In the genomic region with DNA sequence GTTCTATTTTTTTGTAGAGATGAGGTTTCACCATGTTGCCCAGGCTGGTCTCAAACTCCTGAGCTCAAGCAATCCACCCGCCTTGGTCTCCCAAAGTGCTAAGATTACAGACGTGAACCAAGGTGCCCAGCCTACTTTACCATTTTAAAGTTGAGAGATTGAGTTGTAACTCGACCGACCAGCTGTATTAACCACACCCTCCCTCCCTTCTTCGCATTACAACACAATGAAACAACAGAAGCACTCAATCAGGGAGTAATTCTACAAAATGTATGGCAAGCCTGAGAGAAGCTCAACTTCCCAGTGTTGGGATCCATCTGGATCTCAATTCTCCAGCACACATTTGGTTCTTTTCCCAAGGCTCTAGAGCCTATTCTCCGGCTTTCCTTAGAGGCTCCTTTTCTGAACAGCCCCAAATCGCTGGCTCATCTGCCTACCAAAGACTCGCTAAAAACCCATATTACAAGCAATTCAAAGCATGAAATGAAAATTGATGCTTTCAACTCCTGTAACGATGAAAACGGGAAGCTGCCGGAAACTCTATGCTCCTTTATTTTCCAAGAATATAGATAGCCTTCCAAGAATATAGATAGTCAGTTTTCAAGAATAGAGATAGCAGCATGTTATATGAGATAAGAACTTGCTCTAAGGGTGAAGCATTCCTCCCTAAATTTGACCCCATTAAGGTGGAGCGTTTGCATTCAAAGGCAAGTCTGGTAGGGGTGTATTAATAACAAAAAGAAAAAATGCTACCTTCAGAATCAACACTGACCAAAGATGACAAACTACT, we compare ENCODE assay signal across 1 cellular context.
TF ChIP-seq lines count a peak whose summit lies in the region.

No MANE protein-coding gene starts in this region.

TF ChIP-seq in K562, 482 proteins besides CTCF, POLR2A, EP300 and RAD21 (continued from another document and continues in another):
- TF ChIP-seq, protein P1, sequence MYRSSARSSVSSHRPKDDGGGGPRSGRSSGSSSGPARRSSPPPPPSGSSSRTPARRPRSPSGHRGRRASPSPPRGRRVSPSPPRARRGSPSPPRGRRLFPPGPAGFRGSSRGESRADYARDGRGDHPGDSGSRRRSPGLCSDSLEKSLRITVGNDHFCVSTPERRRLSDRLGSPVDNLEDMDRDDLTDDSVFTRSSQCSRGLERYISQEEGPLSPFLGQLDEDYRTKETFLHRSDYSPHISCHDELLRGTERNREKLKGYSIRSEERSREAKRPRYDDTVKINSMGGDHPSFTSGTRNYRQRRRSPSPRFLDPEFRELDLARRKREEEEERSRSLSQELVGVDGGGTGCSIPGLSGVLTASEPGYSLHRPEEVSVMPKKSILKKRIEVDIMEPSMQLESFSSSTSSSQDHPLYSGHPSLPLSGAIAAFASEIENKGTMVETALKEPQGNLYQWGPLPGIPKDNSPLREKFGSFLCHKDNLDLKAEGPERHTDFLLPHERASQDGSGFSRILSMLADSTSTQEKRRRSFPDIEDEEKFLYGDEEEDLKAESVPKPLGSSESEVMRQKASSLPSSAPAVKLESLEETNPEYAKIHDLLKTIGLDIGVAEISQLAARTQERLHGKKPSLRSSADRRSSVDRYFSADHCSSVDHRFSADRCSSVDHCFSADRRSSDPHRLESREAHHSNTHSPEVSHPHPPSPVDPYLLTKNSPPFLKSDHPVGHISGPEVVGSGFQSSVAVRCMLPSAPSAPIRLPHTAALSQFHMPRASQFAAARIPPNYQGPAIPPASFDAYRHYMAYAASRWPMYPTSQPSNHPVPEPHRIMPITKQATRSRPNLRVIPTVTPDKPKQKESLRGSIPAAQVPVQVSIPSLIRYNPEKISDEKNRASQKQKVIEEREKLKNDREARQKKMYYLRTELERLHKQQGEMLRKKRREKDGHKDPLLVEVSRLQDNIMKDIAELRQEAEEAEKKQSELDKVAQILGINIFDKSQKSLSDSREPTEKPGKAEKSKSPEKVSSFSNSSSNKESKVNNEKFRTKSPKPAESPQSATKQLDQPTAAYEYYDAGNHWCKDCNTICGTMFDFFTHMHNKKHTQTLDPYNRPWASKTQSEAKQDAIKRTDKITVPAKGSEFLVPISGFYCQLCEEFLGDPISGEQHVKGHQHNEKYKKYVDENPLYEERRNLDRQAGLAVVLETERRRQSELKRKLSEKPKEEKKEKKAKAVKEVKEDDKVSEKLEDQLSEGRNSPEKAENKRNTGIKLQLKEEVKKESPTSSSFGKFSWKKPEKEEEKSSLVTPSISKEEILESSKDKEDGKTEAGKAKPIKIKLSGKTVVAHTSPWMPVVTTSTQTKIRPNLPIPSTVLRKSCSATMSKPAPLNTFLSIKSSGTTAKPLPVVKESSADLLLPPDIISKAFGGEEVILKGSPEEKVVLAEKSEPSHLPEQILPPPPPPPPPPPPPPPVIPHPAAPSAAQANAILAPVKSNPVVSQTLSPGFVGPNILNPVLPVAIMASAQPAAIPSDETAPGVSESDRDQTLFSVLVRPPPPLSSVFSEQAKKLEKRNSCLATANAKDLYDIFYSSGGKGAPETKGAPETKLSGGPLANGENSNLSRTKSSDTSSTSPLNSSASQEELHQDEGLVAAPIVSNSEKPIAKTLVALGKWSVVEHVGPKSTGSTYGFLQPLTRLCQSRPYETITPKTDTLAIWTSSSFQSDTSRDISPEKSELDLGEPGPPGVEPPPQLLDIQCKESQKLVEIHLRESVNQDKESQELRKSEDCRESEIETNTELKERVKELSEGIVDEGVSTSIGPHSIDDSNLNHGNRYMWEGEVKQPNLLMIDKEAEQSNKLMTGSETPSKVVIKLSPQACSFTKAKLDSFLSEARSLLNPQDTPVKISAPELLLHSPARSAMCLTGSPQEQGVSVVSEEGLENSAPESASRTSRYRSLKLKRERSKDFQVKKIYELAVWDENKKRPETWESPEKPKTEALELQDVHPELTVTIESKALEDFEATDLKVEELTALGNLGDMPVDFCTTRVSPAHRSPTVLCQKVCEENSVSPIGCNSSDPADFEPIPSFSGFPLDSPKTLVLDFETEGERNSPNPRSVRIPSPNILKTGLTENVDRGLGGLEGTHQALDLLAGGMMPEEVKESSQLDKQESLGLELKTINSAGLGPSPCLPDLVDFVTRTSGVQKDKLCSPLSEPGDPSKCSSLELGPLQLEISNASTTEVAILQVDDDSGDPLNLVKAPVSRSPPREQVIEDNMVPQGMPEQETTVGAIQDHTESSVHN (IDR thresholded peaks at IDR 0.05; ENCODE audit: borderline replicate concordance in 1 of 2, low read depth in 1 of 2) = no peak
- TF ChIP-seq LEF1 (IDR thresholded peaks at IDR 0.05) = no peak
- TF ChIP-seq CREBBP (IDR thresholded peaks at IDR 0.05; ENCODE audit: low read depth, low read length) = no peak
- no peak for TF ChIP-seq RBM14 (IDR thresholded peaks at IDR 0.05; ENCODE audit: borderline replicate concordance, insufficient read depth, low read depth, low read length)
- peak; percentile 82 for TF ChIP-seq SMARCE1 (IDR thresholded peaks at IDR 0.05)
- TF ChIP-seq HDGF (IDR thresholded peaks at IDR 0.05) = no peak
- peak; percentile 46 for TF ChIP-seq TCF3 (CRISPR knock-in tag; IDR thresholded peaks at IDR 0.05)
- peak; percentile 27; the same call in 1 of the 2 replicates for TF ChIP-seq C11orf30 (IDR thresholded peaks at IDR 0.05; ENCODE audit: low read depth)
- TF ChIP-seq CBFA2T3 (IDR thresholded peaks at IDR 0.05) = peak; percentile 72
- TF ChIP-seq, protein P2, sequence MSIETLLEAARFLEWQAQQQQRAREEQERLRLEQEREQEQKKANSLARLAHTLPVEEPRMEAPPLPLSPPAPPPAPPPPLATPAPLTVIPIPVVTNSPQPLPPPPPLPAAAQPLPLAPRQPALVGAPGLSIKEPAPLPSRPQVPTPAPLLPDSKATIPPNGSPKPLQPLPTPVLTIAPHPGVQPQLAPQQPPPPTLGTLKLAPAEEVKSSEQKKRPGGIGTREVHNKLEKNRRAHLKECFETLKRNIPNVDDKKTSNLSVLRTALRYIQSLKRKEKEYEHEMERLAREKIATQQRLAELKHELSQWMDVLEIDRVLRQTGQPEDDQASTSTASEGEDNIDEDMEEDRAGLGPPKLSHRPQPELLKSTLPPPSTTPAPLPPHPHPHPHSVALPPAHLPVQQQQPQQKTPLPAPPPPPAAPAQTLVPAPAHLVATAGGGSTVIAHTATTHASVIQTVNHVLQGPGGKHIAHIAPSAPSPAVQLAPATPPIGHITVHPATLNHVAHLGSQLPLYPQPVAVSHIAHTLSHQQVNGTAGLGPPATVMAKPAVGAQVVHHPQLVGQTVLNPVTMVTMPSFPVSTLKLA (conservative IDR thresholded peaks at IDR 0.05) = 0 out of 4 replicates have a peak, but pooled peaks of 1 of the 2 experiments have one; percentile 28
- no peak for TF ChIP-seq BRCA1 (IDR thresholded peaks at IDR 0.05)
- TF ChIP-seq BRCA1 (CRISPR knock-in tag; IDR thresholded peaks at IDR 0.05) = no peak
- TF ChIP-seq FOXM1 (IDR thresholded peaks at IDR 0.05; ENCODE audit: low read depth) = peak; percentile 55; the same call in 1 of the 2 replicates
- TF ChIP-seq FOXM1 (CRISPR knock-in tag; IDR thresholded peaks at IDR 0.05; ENCODE audit: low read depth) = no peak
- TF ChIP-seq, protein P3, sequence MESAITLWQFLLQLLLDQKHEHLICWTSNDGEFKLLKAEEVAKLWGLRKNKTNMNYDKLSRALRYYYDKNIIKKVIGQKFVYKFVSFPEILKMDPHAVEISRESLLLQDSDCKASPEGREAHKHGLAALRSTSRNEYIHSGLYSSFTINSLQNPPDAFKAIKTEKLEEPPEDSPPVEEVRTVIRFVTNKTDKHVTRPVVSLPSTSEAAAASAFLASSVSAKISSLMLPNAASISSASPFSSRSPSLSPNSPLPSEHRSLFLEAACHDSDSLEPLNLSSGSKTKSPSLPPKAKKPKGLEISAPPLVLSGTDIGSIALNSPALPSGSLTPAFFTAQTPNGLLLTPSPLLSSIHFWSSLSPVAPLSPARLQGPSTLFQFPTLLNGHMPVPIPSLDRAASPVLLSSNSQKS (CRISPR knock-in tag; IDR thresholded peaks at IDR 0.05) = no peak
- no peak for TF ChIP-seq PHB (CRISPR knock-in tag; IDR thresholded peaks at IDR 0.05)
- TF ChIP-seq JUND (IDR thresholded peaks at IDR 0.05; ENCODE audit: borderline replicate concordance, low read depth, low read length) = peak; percentile 28; the same call in 1 of the 2 replicates
- TF ChIP-seq JUND (tag; IDR thresholded peaks at IDR 0.05; ENCODE audit: borderline replicate concordance, low read depth, low read length) = no peak; the same call in 2 of the 3 replicates
- peak; percentile 65; the same call in 1 of the 2 replicates for TF ChIP-seq NCOA1 (IDR thresholded peaks at IDR 0.05; ENCODE audit: low read depth)
- TF ChIP-seq ATF1 (CRISPR knock-in tag; IDR thresholded peaks at IDR 0.05) = no peak
- peak; percentile 34; the same call in 1 of the 2 replicates for TF ChIP-seq ATF1 (tag; IDR thresholded peaks at IDR 0.05)
- TF ChIP-seq TAF9B (IDR thresholded peaks at IDR 0.05; ENCODE audit: partially characterized antibody) = peak; percentile 22
- TF ChIP-seq SNIP1 (IDR thresholded peaks at IDR 0.05; ENCODE audit: low read depth) = no peak
- peak; percentile 51; the same call in 1 of the 2 replicates for TF ChIP-seq HDAC2 (IDR thresholded peaks at IDR 0.05)
- TF ChIP-seq MEIS2 (IDR thresholded peaks at IDR 0.05; ENCODE audit: partially characterized antibody) = peak; percentile 48
- TF ChIP-seq, protein P4, sequence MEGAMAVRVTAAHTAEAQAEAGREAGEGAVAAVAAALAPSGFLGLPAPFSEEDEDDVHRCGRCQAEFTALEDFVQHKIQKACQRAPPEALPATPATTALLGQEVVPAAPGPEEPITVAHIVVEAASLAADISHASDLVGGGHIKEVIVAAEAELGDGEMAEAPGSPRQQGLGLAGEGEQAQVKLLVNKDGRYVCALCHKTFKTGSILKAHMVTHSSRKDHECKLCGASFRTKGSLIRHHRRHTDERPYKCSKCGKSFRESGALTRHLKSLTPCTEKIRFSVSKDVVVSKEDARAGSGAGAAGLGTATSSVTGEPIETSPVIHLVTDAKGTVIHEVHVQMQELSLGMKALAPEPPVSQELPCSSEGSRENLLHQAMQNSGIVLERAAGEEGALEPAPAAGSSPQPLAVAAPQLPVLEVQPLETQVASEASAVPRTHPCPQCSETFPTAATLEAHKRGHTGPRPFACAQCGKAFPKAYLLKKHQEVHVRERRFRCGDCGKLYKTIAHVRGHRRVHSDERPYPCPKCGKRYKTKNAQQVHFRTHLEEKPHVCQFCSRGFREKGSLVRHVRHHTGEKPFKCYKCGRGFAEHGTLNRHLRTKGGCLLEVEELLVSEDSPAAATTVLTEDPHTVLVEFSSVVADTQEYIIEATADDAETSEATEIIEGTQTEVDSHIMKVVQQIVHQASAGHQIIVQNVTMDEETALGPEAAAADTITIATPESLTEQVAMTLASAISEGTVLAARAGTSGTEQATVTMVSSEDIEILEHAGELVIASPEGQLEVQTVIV (CRISPR knock-in tag; IDR thresholded peaks at IDR 0.05; ENCODE audit: borderline replicate concordance) = 0 out of 2 replicates have a peak, but pooled peaks have one; percentile 32
- TF ChIP-seq, protein P5, sequence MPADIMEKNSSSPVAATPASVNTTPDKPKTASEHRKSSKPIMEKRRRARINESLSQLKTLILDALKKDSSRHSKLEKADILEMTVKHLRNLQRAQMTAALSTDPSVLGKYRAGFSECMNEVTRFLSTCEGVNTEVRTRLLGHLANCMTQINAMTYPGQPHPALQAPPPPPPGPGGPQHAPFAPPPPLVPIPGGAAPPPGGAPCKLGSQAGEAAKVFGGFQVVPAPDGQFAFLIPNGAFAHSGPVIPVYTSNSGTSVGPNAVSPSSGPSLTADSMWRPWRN (IDR thresholded peaks at IDR 0.05; ENCODE audit: low read depth) = no peak
- TF ChIP-seq TEAD4 (IDR thresholded peaks at IDR 0.05; ENCODE audit: low read length) = peak; percentile 58; the same call in 1 of the 2 replicates
- TF ChIP-seq TEAD4 (CRISPR knock-in tag; IDR thresholded peaks at IDR 0.05; ENCODE audit: borderline replicate concordance) = no peak
- no peak for TF ChIP-seq THRAP3 (IDR thresholded peaks at IDR 0.05; ENCODE audit: borderline replicate concordance)
- TF ChIP-seq RBBP5 (IDR thresholded peaks at IDR 0.05; ENCODE audit: borderline replicate concordance, insufficient read depth, low read length, poor library complexity, severe bottlenecking) = peak; percentile 55
- peak; percentile 65; the same call in 1 of the 2 replicates for TF ChIP-seq SMARCC2 (IDR thresholded peaks at IDR 0.05; ENCODE audit: low read depth)
- TF ChIP-seq SOX6 (IDR thresholded peaks at IDR 0.05) = peak; percentile 85
- TF ChIP-seq GATA2 (CRISPR knock-in tag; IDR thresholded peaks at IDR 0.05) = 0 out of 2 replicates have a peak, but pooled peaks have one; percentile 32
- TF ChIP-seq TRIM24 (IDR thresholded peaks at IDR 0.05) = 0 out of 4 replicates have a peak, but pooled peaks of 1 of the 2 experiments have one; percentile 48
- peak; percentile 54 for TF ChIP-seq HDAC3 (IDR thresholded peaks at IDR 0.05; ENCODE audit: borderline replicate concordance, partially characterized antibody)
- TF ChIP-seq MTA1 (IDR thresholded peaks at IDR 0.05; ENCODE audit: borderline replicate concordance) = peak; percentile 49; the same call in 1 of the 2 replicates
- no peak for TF ChIP-seq LCOR (CRISPR knock-in tag; IDR thresholded peaks at IDR 0.05)
- TF ChIP-seq, protein P6, sequence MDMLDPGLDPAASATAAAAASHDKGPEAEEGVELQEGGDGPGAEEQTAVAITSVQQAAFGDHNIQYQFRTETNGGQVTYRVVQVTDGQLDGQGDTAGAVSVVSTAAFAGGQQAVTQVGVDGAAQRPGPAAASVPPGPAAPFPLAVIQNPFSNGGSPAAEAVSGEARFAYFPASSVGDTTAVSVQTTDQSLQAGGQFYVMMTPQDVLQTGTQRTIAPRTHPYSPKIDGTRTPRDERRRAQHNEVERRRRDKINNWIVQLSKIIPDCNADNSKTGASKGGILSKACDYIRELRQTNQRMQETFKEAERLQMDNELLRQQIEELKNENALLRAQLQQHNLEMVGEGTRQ (CRISPR knock-in tag; IDR thresholded peaks at IDR 0.05) = no peak
- peak; percentile 25 to 48; a peak in 3 of 4 replicates for TF ChIP-seq KDM1A (IDR thresholded peaks at IDR 0.05)
- no peak for TF ChIP-seq STAT5B (CRISPR knock-in tag; IDR thresholded peaks at IDR 0.05)
- TF ChIP-seq CTBP1 (IDR thresholded peaks at IDR 0.05; ENCODE audit: borderline replicate concordance) = peak; percentile 47; the same call in 1 of the 2 replicates
